In genomic region chr2:213152888-213153287, GRCh38 we compare ENCODE assay signal across 9 cellular contexts. TPM values are rescaled to one million over a fixed set of nuclear protein-coding genes. Genes with fewer than 3 reads are reported as not detected.
DNase-seq lines count a peak whose midpoint lies in the region; ATAC-seq, FAIRE-seq and TF ChIP-seq lines count a peak whose summit lies in the region.
"Had no signal": no experiment of that assay in that cellular context is flagged by ENCODE, and none has a peak within 500 bp of the region (broad histone marks: within the 10 kb centered on the region; RNA-seq: fewer than 3 reads in every experiment).

No MANE protein-coding gene starts in this region.

- peaks cover 16% of the 10 kb centered on the region for H3F3A ChIP-seq in SK-N-SH (replicated peaks; ENCODE audit: insufficient read depth)

- CTCF ChIA-PET in SK-N-SH (lab: Yijun Ruan, JAX), result interaction anchor here (0.6 to 5.2 kb wide), 12 partner anchors 9 to 470 kb away, joined by 3 to 73 read pairs (median 4); no protein-coding TSS in a partner anchor

- H3K4me1 Mint-ChIP-seq in activated naive CD8-positive, alpha-beta T cell treated with anti-CD3 and anti-CD28 coated beads, Interleukin-2, amount 10 ng/mL, durations not matched to agents 7 days and 5 days, result peaks cover 35% of the 10 kb centered on the region

- TF ChIP-seq RAD21 in SK-N-SH (IDR thresholded peaks at IDR 0.05; ENCODE audit: low read length), result no peak

- H3K9ac ChIP-seq in SK-N-SH (peak overlapping the region; percentile 83), keratinocyte (ENCODE audit: control insufficient read depth, extremely low read depth, insufficient read depth, low read length) (peak overlapping the region; percentile 89), stomach smooth muscle (ENCODE audit: low read length in 2 of 2) (peak overlapping the region in 1 of 2 donors; percentile 59)

- 24% methylated on average over 6 of the region's 6 CpGs for WGBS in SK-N-SH (ENCODE audit: low lambda C conversion rate)

- POLR2A ChIA-PET in SK-N-SH (lab: Yijun Ruan, JAX), result no interaction called here
- POLR2A ChIA-PET in activated naive CD8-positive, alpha-beta T cell treated with anti-CD3 and anti-CD28 coated beads, Interleukin-2, amount 10 ng/mL, durations not matched to agents 7 days and 5 days (lab: Charles Lee), result interaction anchor here (0.7 to 1.1 kb wide), 2 partner anchors 32 to 1091 kb away, joined by 3 read pairs; no protein-coding TSS in a partner anchor

- H3K36me3 ChIP-seq in SK-N-SH (replicated peaks in 1 of 2; ENCODE audit: control insufficient read depth in 1 of 2, insufficient read depth in 2 of 2, low read length in 1 of 2) (no peaks in the 10 kb centered on the region), keratinocyte (ENCODE audit: control insufficient read depth in 2 of 2, extremely low read depth in 1 of 2, insufficient read depth in 2 of 2, low read length in 2 of 2) (no peaks in the 10 kb centered on the region), stomach smooth muscle (ENCODE audit: control insufficient read depth in 2 of 2, insufficient read depth in 2 of 2, low read length in 2 of 2) (no peaks in the 10 kb centered on the region)

- H3K9me2 ChIP-seq in SK-N-SH, result no peaks in the 10 kb centered on the region

- H3K4me1 ChIP-seq in SK-N-SH (ENCODE audit: control insufficient read depth in 1 of 2, insufficient read depth in 2 of 2, low read depth in 1 of 2, low read length in 1 of 2) (peaks cover 4 to 5% of the 10 kb centered on the region in 2 experiments), keratinocyte (ENCODE audit: control insufficient read depth, extremely low read depth, insufficient read depth, low read length) (peaks cover 9% of the 10 kb centered on the region), stomach smooth muscle (ENCODE audit: control insufficient read depth, insufficient read depth, low read length) (no peaks in the 10 kb centered on the region)

- H3K79me2 ChIP-seq in SK-N-SH (ENCODE audit: insufficient read depth) (no peaks in the 10 kb centered on the region; the same call in 1 of the 2 replicates), keratinocyte (ENCODE audit: control insufficient read depth, insufficient read depth, low read length) (peaks cover 3% of the 10 kb centered on the region)

- H3K27ac Mint-ChIP-seq in activated naive CD8-positive, alpha-beta T cell treated with anti-CD3 and anti-CD28 coated beads, Interleukin-2, amount 10 ng/mL, durations not matched to agents 7 days and 5 days, result peak overlapping the region; percentile 42

- H3K9me3 Mint-ChIP-seq in activated naive CD8-positive, alpha-beta T cell treated with anti-CD3 and anti-CD28 coated beads, Interleukin-2, amount 10 ng/mL, durations not matched to agents 7 days and 5 days, result no peaks in the 10 kb centered on the region

- H3K36me3 Mint-ChIP-seq in activated naive CD8-positive, alpha-beta T cell treated with anti-CD3 and anti-CD28 coated beads, Interleukin-2, amount 10 ng/mL, durations not matched to agents 7 days and 5 days, result no peaks in the 10 kb centered on the region

- peaks cover 30% of the 10 kb centered on the region for H3K27me3 Mint-ChIP-seq in activated naive CD8-positive, alpha-beta T cell treated with anti-CD3 and anti-CD28 coated beads, Interleukin-2, amount 10 ng/mL, durations not matched to agents 7 days and 5 days

- ATAC-seq in SK-N-SH treated with all-trans-retinoic acid at 6 μM for 48 hours, result no peak
- no peak for ATAC-seq in activated naive CD8-positive, alpha-beta T cell treated with anti-CD3 and anti-CD28 coated beads, Interleukin-2, amount 10 ng/mL, durations not matched to agents 7 days and 5 days (ENCODE audit: low read depth)
- no peak for ATAC-seq in GM18519 (IDR thresholded peaks at IDR 0.05; ENCODE audit: low FRiP score, unreplicated experiment)
- ATAC-seq in HG03135 (IDR thresholded peaks at IDR 0.05; ENCODE audit: unreplicated experiment), result no peak

- TF ChIP-seq CTCF in SK-N-SH (IDR thresholded peaks at IDR 0.05) (no peak), keratinocyte (optimal IDR thresholded peaks at IDR 0.05 in 1 of 3, IDR thresholded peaks at IDR 0.05 in 1 of 3, conservative IDR thresholded peaks at IDR 0.05 in 1 of 3; ENCODE audit: extremely low read depth in 1 of 3, insufficient read depth in 2 of 3, low read length in 3 of 3) (no peak)

- H3K9me3 ChIP-seq in SK-N-SH, result no peaks in the 10 kb centered on the region
- H3K9me3 ChIP-seq in keratinocyte (ENCODE audit: control insufficient read depth, low read depth, low read length), result no peaks in the 10 kb centered on the region
- H3K9me3 ChIP-seq in stomach smooth muscle (ENCODE audit: control insufficient read depth in 2 of 2, low read length in 2 of 2), result no peaks in the 10 kb centered on the region

- H3K4me2 ChIP-seq in SK-N-SH, result peak overlapping the region; percentile 86
- peak overlapping the region; percentile 95 for H3K4me2 ChIP-seq in keratinocyte (ENCODE audit: control insufficient read depth, extremely low read depth, insufficient read depth, low read depth, low read length)

- dilution Hi-C loops in keratinocyte (cut with MboI; ENCODE audit: extremely low pct_ligation_motif_present, low sequenced_read_pairs), result no loop called here

- H2AFZ ChIP-seq in SK-N-SH (ENCODE audit: low read depth), result peak overlapping the region; percentile 92; the same call in 1 of the 2 replicates
- peak overlapping the region; percentile 41 for H2AFZ ChIP-seq in keratinocyte (ENCODE audit: control insufficient read depth, low read length)

- H4K20me1 ChIP-seq in SK-N-SH (ENCODE audit: insufficient read depth) (no peaks in the 10 kb centered on the region), keratinocyte (ENCODE audit: control insufficient read depth, extremely low read depth, insufficient read depth, low read length) (no peaks in the 10 kb centered on the region)

- FAIRE-seq in keratinocyte (lab: Jason Lieb, UNC), result no peak

- no peaks in the 10 kb centered on the region for H3K27me3 ChIP-seq in SK-N-SH (ENCODE audit: insufficient read depth)
- no peaks in the 10 kb centered on the region for H3K27me3 ChIP-seq in keratinocyte (ENCODE audit: control insufficient read depth, extremely low read depth, insufficient read depth, low read length)
- no peaks in the 10 kb centered on the region for H3K27me3 ChIP-seq in stomach smooth muscle (ENCODE audit: control insufficient read depth in 1 of 2, insufficient read depth in 2 of 2, low read length in 2 of 2)

- H3K27ac ChIP-seq in SK-N-SH (ENCODE audit: low read depth in 2 of 2, low read length in 1 of 2), result peak overlapping the region; percentile 76 to 90; a peak in 3 of 4 replicates
- peak overlapping the region; percentile 87 for H3K27ac ChIP-seq in keratinocyte (ENCODE audit: control insufficient read depth, insufficient read depth, low read length)
- H3K27ac ChIP-seq in stomach smooth muscle (ENCODE audit: low read length), result peak overlapping the region; percentile 80

- DNase-seq in SK-N-SH, result no peak
- no peak for DNase-seq in activated naive CD8-positive, alpha-beta T cell treated with anti-CD3 and anti-CD28 coated beads, Interleukin-2, amount 10 ng/mL, durations not matched to agents 7 days and 5 days
- DNase-seq in keratinocyte (ENCODE audit: low read depth, low spot score), result no peak
- DNase-seq in stimulated activated CD4-positive, alpha-beta T cell treated with anti-CD3 and anti-CD28 coated beads, Interleukin-4, amount 100 ng/mL, for 1 hour, result no peak
- DNase-seq: 8988T had no signal

- peak overlapping the region; percentile 75 for H3K4me3 Mint-ChIP-seq in activated naive CD8-positive, alpha-beta T cell treated with anti-CD3 and anti-CD28 coated beads, Interleukin-2, amount 10 ng/mL, durations not matched to agents 7 days and 5 days

- no peak for TF ChIP-seq EP300 in SK-N-SH (IDR thresholded peaks at IDR 0.05; ENCODE audit: borderline replicate concordance in 1 of 2, low read depth in 1 of 2, low read length in 1 of 2)

- no peaks in the 10 kb centered on the region for H3K9me1 ChIP-seq in keratinocyte (ENCODE audit: control insufficient read depth, extremely low read depth, insufficient read depth, low read length)

- H3K4me3 ChIP-seq in SK-N-SH (ENCODE audit: low read depth in 2 of 2, low read length in 1 of 2) (peak overlapping the region; percentile 71 to 85), keratinocyte (ENCODE audit: control insufficient read depth in 2 of 3, extremely low read depth in 1 of 3, insufficient read depth in 2 of 3, low read depth in 1 of 3, low read length in 3 of 3) (peak overlapping the region; percentile 85 to 91 (median 88)), stomach smooth muscle (ENCODE audit: low read length in 2 of 2) (peak overlapping the region; percentile 70 to 88)

TF ChIP-seq in SK-N-SH, 30 proteins besides CTCF, POLR2A, EP300 and RAD21:
- TF ChIP-seq GABPA (IDR thresholded peaks at IDR 0.05; ENCODE audit: low read depth), result no peak
- TF ChIP-seq SMC3 (IDR thresholded peaks at IDR 0.05; ENCODE audit: low read depth, low read length), result no peak

TF ChIP-seq in SK-N-SH treated with all-trans-retinoic acid at 6 μM for 48 hours, 23 proteins besides CTCF, POLR2A, EP300 and RAD21:
- TF ChIP-seq CSDC2 (CRISPR knock-in tag; IDR thresholded peaks at IDR 0.05) (no peak), PPARA (CRISPR knock-in tag; IDR thresholded peaks at IDR 0.05; ENCODE audit: borderline replicate concordance) (no peak), OSR1 (CRISPR knock-in tag; IDR thresholded peaks at IDR 0.05) (no peak), TCF4 (CRISPR knock-in tag; IDR thresholded peaks at IDR 0.05; ENCODE audit: borderline replicate concordance) (no peak), ZNF70 (CRISPR knock-in tag; IDR thresholded peaks at IDR 0.05) (no peak)

RNA-seq across cellular contexts. Expression of gene IKZF2, which starts 1.5 kb away (rescaled TPM):
- polyA plus RNA-seq in SK-N-SH (2012; rRNA removed) (1.3 and 1.4 TPM in 2 replicates), keratinocyte (7.1 to 12.3 TPM (median 8.2 TPM) in 3 replicates)
- polyA plus RNA-seq in SK-N-SH (2012; cell fraction: cytosol; rRNA removed), result 0.94 and 1.2 TPM in 2 replicates
- 2.6 and 4.3 TPM in 2 replicates for polyA plus RNA-seq in SK-N-SH (2012; cell fraction: nucleus; rRNA removed)
- 10 to 100 TPM; 18.7 to 20.6 TPM for total RNA-seq in activated naive CD8-positive, alpha-beta T cell treated with anti-CD3 and anti-CD28 coated beads, Interleukin-2, amount 10 ng/mL, durations not matched to agents 7 days and 5 days
- 1.3 TPM for polyA plus RNA-seq in keratinocyte (2011; ENCODE audit: low read depth)
- 2.3 and 5.5 TPM in 2 replicates for polyA plus RNA-seq in keratinocyte (2011; cell fraction: cytosol; rRNA removed)
- 13.3 and 14.6 TPM in 2 replicates for polyA plus RNA-seq in keratinocyte (2011; cell fraction: nucleus; rRNA removed)
- polyA plus RNA-seq in keratinocyte (2012; ENCODE audit: low replicate concordance), result 3.6 and 4.3 TPM in 2 replicates
- 12.6 to 57.2 TPM (median 43.7 TPM) in 3 replicates for polyA minus RNA-seq in keratinocyte
- 12.3 TPM for polyA minus RNA-seq in keratinocyte (2011; cell fraction: cytosol; rRNA and poly(A)+ RNA removed)
- 33.8 and 72.4 TPM in 2 replicates for polyA minus RNA-seq in keratinocyte (2011; cell fraction: nucleus; rRNA and poly(A)+ RNA removed)
